In genomic region chr15:57554063-57554820, GRCh38 we compare ENCODE assay signal across 12 cellular contexts. TPM values are rescaled to one million over a fixed set of nuclear protein-coding genes. Genes with fewer than 3 reads are reported as not detected.
A peak's percentile ranks its signal among the peaks of the same experiment; 100 is the strongest.
DNase-seq lines count a peak whose midpoint lies in the region; ATAC-seq and TF ChIP-seq lines count a peak whose summit lies in the region.
"Had no signal": no experiment of that assay in that cellular context is flagged by ENCODE, and none has a peak within 500 bp of the region (broad histone marks: within the 10 kb centered on the region; RNA-seq: fewer than 3 reads in every experiment).

No MANE protein-coding gene starts in this region.

- H2BK15ac ChIP-seq in mesendoderm (replicated peaks; ENCODE audit: low read depth) = no peak overlapping the region

- WGBS in mesendoderm (ENCODE audit: extremely low coverage, insufficient coverage, low lambda C conversion rate) = no CpG with 5 or more reads among the region's 10 CpGs

- H3K27ac ChIP-seq in cingulate gyrus (ENCODE audit: low read depth, low read length) (peak overlapping the region; percentile 78), mesendoderm (ENCODE audit: low read depth, low read length) (no peak overlapping the region)
- H3K27ac ChIP-seq: BLaER1 had no signal

- H3K27me3 ChIP-seq in BE2C (no peaks in the 10 kb centered on the region), mesendoderm (ENCODE audit: insufficient read depth, low read length, poor library complexity) (no peaks in the 10 kb centered on the region)
- H3K27me3 ChIP-seq: BLaER1, pancreas had no signal

- H3K27me3 Mint-ChIP-seq in activated naive CD8-positive, alpha-beta T cell treated with anti-CD3 and anti-CD28 coated beads for 36 hours = peaks cover 13% of the 10 kb centered on the region

- no peak overlapping the region for H2BK120ac ChIP-seq in mesendoderm (ENCODE audit: low read depth, low read length)

- H3K4me1 ChIP-seq in BE2C (peaks cover 14% of the 10 kb centered on the region), mesendoderm (ENCODE audit: control insufficient read depth, low read depth, low read length) (peaks cover 20% of the 10 kb centered on the region)
- H3K4me1 ChIP-seq: BLaER1 had no signal

- no peaks in the 10 kb centered on the region for H3K9me3 ChIP-seq in BE2C
- H3K9me3 ChIP-seq: BLaER1, pancreas had no signal

- peak overlapping the region; percentile 5 for H3K56ac ChIP-seq in mesendoderm (ENCODE audit: low read length)

- no peaks in the 10 kb centered on the region for H3K79me1 ChIP-seq in mesendoderm (ENCODE audit: low read length)

- H4K5ac ChIP-seq in mesendoderm (ENCODE audit: low read length) = no peak overlapping the region

- ATAC-seq in GM21381 (IDR thresholded peaks at IDR 0.05; ENCODE audit: unreplicated experiment) = no peak
- ATAC-seq: pancreas had no signal

- H3K27ac Mint-ChIP-seq in activated naive CD8-positive, alpha-beta T cell treated with anti-CD3 and anti-CD28 coated beads for 36 hours = no peak overlapping the region
- H3K27ac Mint-ChIP-seq: activated naive CD8-positive, alpha-beta T cell treated with anti-CD3 and anti-CD28 coated beads, Interleukin-2, amount 10 ng/mL, durations not matched to agents 7 days and 5 days had no signal

- peak overlapping the region; percentile 10 for H3K4ac ChIP-seq in mesendoderm (ENCODE audit: low read depth, low read length)

- H3K9ac ChIP-seq in mesendoderm (ENCODE audit: low read length) = no peak overlapping the region
- H3K9ac ChIP-seq: BLaER1 had no signal

- H3K9me3 Mint-ChIP-seq in activated naive CD8-positive, alpha-beta T cell treated with anti-CD3 and anti-CD28 coated beads for 36 hours = peaks cover 2% of the 10 kb centered on the region
- H3K9me3 Mint-ChIP-seq: activated naive CD8-positive, alpha-beta T cell treated with anti-CD3 and anti-CD28 coated beads, Interleukin-2, amount 10 ng/mL, durations not matched to agents 7 days and 5 days had no signal

- no peaks in the 10 kb centered on the region for H3K4me1 Mint-ChIP-seq in activated naive CD8-positive, alpha-beta T cell treated with anti-CD3 and anti-CD28 coated beads for 36 hours
- H3K4me1 Mint-ChIP-seq: activated naive CD8-positive, alpha-beta T cell treated with anti-CD3 and anti-CD28 coated beads, Interleukin-2, amount 10 ng/mL, durations not matched to agents 7 days and 5 days had no signal

- H3K4me2 ChIP-seq in mesendoderm (ENCODE audit: low read length) = no peak overlapping the region
- H3K4me2 ChIP-seq: BLaER1 had no signal

- DNase-seq in BE2C (peak; percentile 69), NCI-H2171 treated with DMSO at 0.1 percent for 48 hours (lab: John Stamatoyannopoulos, UW) (peak; percentile 94), mesendoderm (peak; percentile 51), HuH-7 (ENCODE audit: low spot score) (no peak), activated T-cell treated with anti-CD3 and anti-CD28 coated beads for 4 hours (no peak)
- DNase-seq in activated naive CD8-positive, alpha-beta T cell treated with anti-CD3 and anti-CD28 coated beads for 36 hours = no peak
- DNase-seq: activated naive CD8-positive, alpha-beta T cell treated with anti-CD3 and anti-CD28 coated beads, Interleukin-2, amount 10 ng/mL, durations not matched to agents 7 days and 5 days; NCI-H526 treated with DMSO at 0.1 percent for 48 hours had no signal

- H3K18ac ChIP-seq in mesendoderm (ENCODE audit: low read length) = no peak overlapping the region

- H3K36me3 Mint-ChIP-seq in activated naive CD8-positive, alpha-beta T cell treated with anti-CD3 and anti-CD28 coated beads for 36 hours = no peaks in the 10 kb centered on the region
- H3K36me3 Mint-ChIP-seq: activated naive CD8-positive, alpha-beta T cell treated with anti-CD3 and anti-CD28 coated beads, Interleukin-2, amount 10 ng/mL, durations not matched to agents 7 days and 5 days had no signal

- H3K4me3 ChIP-seq in BE2C (ENCODE audit: low read depth, low read length) (no peak overlapping the region), mesendoderm (ENCODE audit: low read length) (no peak overlapping the region)
- H3K4me3 ChIP-seq: BLaER1, pancreas had no signal

- no peak overlapping the region for H3K4me3 Mint-ChIP-seq in activated naive CD8-positive, alpha-beta T cell treated with anti-CD3 and anti-CD28 coated beads for 36 hours
- H3K4me3 Mint-ChIP-seq: activated naive CD8-positive, alpha-beta T cell treated with anti-CD3 and anti-CD28 coated beads, Interleukin-2, amount 10 ng/mL, durations not matched to agents 7 days and 5 days had no signal

- no peak overlapping the region for H2AK5ac ChIP-seq in mesendoderm (ENCODE audit: low read length)

- H3K36me3 ChIP-seq in BE2C = no peaks in the 10 kb centered on the region
- no peaks in the 10 kb centered on the region for H3K36me3 ChIP-seq in mesendoderm (ENCODE audit: control insufficient read depth, insufficient read depth, low read length)
- H3K36me3 ChIP-seq: BLaER1, pancreas had no signal

- H2BK5ac ChIP-seq in mesendoderm (ENCODE audit: low read length) = no peak overlapping the region

- H3K79me2 ChIP-seq in mesendoderm (ENCODE audit: control insufficient read depth, insufficient read depth, low read length) = no peaks in the 10 kb centered on the region

- no peak overlapping the region for H4K8ac ChIP-seq in mesendoderm (ENCODE audit: low read depth, low read length)

- H3K23ac ChIP-seq in mesendoderm (ENCODE audit: low read length) = no peak overlapping the region

- TF ChIP-seq CTCF in BE2C (IDR thresholded peaks at IDR 0.05; ENCODE audit: low read depth, low read length) = no peak

RNA-seq across cellular contexts. Expression of gene MYZAP, which starts 37.5 kb away (rescaled TPM):
- polyA plus RNA-seq in BE2C (2012; ENCODE audit: insufficient read depth, insufficient read length, low read depth) = 2.6 TPM
- 0.59 TPM for polyA plus RNA-seq in mesendoderm (2013, experiment 1 of 2)
- polyA plus RNA-seq in mesendoderm (2013, experiment 2 of 2) = 0.81 TPM
- total RNA-seq in activated naive CD8-positive, alpha-beta T cell treated with anti-CD3 and anti-CD28 coated beads for 36 hours = not detected
- total RNA-seq: activated naive CD8-positive, alpha-beta T cell treated with anti-CD3 and anti-CD28 coated beads, Interleukin-2, amount 10 ng/mL, durations not matched to agents 7 days and 5 days had no signal

Comparison
In these comparisons a context has a peak if more than half of its experiments do, and no peak if none do; other contexts are left out.
1. DNase-seq: peak in BE2C (single experiment), NCI-H2171 treated with DMSO at 0.1 percent for 48 hours (single experiment) and mesendoderm (single experiment); none in HuH-7 (single experiment), activated T-cell treated with anti-CD3 and anti-CD28 coated beads for 4 hours (single experiment) and activated naive CD8-positive, alpha-beta T cell treated with anti-CD3 and anti-CD28 coated beads for 36 hours (single experiment).